ENCODE assay signal across 1 cellular context in genomic region chr17:2402517-2402916, GRCh38.
TF ChIP-seq lines count a peak whose summit lies in the region.

No MANE protein-coding gene starts in this region.

TF ChIP-seq in SK-N-SH treated with all-trans-retinoic acid at 6 μM for 48 hours, 23 proteins besides CTCF, POLR2A, EP300 and RAD21 (continued from another document):
- no peak for TF ChIP-seq PATZ1 (CRISPR knock-in tag; IDR thresholded peaks at IDR 0.05; ENCODE audit: borderline replicate concordance)
- no peak for TF ChIP-seq TSHZ2 (CRISPR knock-in tag; IDR thresholded peaks at IDR 0.05)
- TF ChIP-seq ZC3H10 (CRISPR knock-in tag; IDR thresholded peaks at IDR 0.05): no peak
- TF ChIP-seq PPARA (CRISPR knock-in tag; IDR thresholded peaks at IDR 0.05; ENCODE audit: borderline replicate concordance): no peak
- no peak for TF ChIP-seq CSDC2 (CRISPR knock-in tag; IDR thresholded peaks at IDR 0.05)
- no peak for TF ChIP-seq ESRRG (CRISPR knock-in tag; IDR thresholded peaks at IDR 0.05)
TF ChIP-seq in SK-N-SH treated with all-trans-retinoic acid at 6 μM for 48 hours: peak in this region for 0.
